ENCODE assay signal across 9 cellular contexts in the genomic region with DNA sequence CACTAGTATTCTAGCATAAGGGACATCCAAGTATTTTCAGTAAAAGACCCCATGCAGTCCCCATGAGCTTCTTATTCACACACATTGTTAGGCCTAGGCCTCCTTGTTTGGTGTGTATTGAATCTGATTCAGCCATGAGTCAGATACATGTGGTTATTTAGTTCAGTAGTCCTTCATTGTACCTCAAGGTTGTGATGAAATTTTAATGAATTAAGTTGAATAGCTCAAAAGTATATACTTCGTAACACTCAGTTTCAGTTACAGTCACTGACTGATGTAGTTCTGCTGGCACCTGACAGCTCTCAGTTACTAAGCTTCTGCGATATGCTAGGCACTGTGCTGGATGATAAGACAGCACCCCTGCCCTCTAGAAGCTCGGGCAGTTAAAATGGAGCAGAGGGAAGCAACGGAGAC.
DNase-seq lines count a peak whose midpoint lies in the region; ATAC-seq and TF ChIP-seq lines count a peak whose summit lies in the region.
"Had no signal": no experiment of that assay in that cellular context is flagged by ENCODE, and none has a peak within 500 bp of the region (broad histone marks: within the 10 kb centered on the region; RNA-seq: fewer than 3 reads in every experiment).

No MANE protein-coding gene starts in this region.

- H3K27ac Mint-ChIP-seq in activated naive CD4-positive, alpha-beta T cell treated with anti-CD3 and anti-CD28 coated beads, Interleukin-2, amount 50 U/mL, for 72 hours: peak overlapping the region; percentile 78 to 99

- H3K36me3 Mint-ChIP-seq in activated naive CD4-positive, alpha-beta T cell treated with anti-CD3 and anti-CD28 coated beads, Interleukin-2, amount 50 U/mL, for 72 hours: peaks cover 43 to 78% of the 10 kb centered on the region in 2 donors

- TF ChIP-seq CTCF in AG09319 (IDR thresholded peaks at IDR 0.05; ENCODE audit: low read depth, low read length): no peak

- peak; percentile 91 to 95 for ATAC-seq in activated naive CD4-positive, alpha-beta T cell treated with anti-CD3 and anti-CD28 coated beads, Interleukin-2, amount 50 U/mL, for 72 hours
- no peak for ATAC-seq in HG03108 (IDR thresholded peaks at IDR 0.05; ENCODE audit: unreplicated experiment)

- H3K9me3 Mint-ChIP-seq in activated naive CD4-positive, alpha-beta T cell treated with anti-CD3 and anti-CD28 coated beads, Interleukin-2, amount 50 U/mL, for 72 hours: peaks cover 0 to 6% of the 10 kb centered on the region in 2 donors

- DNase-seq in AG09319 (ENCODE audit: extremely low read depth, low read depth): peak; percentile 27
- peak; percentile 93 for DNase-seq in HT1080 (ENCODE audit: low read depth)
- DNase-seq in activated naive CD4-positive, alpha-beta T cell treated with anti-CD3 and anti-CD28 coated beads, Interleukin-2, amount 50 U/mL, for 72 hours (ENCODE audit: low spot score in 2 of 2): no peak
- DNase-seq in foreskin melanocyte: peak; percentile 69
- no peak for DNase-seq in DMS114 treated with DMSO at 0.1 percent for 48 hours (lab: John Stamatoyannopoulos, UW; ENCODE audit: unreplicated experiment)
- no peak for DNase-seq in NCI-H1417 (lab: John Stamatoyannopoulos, UW)
- no peak for DNase-seq in mucosa of gallbladder (ENCODE audit: low spot score)
- DNase-seq: GDM1 had no signal

Comparison
In these comparisons a context has a peak if more than half of its experiments do, and no peak if none do; other contexts are left out.
1. DNase-seq: peak in AG09319 (single experiment), HT1080 (single experiment) and foreskin melanocyte (single experiment); none in activated naive CD4-positive, alpha-beta T cell treated with anti-CD3 and anti-CD28 coated beads, Interleukin-2, amount 50 U/mL, for 72 hours (0 of 2), DMS114 treated with DMSO at 0.1 percent for 48 hours (single experiment), NCI-H1417 (0 of 3) and mucosa of gallbladder (single experiment).